Comparison of ENCODE assay signal across 16 cellular contexts in genomic region chr3:65020780-65021179, GRCh38.
A peak's percentile ranks its signal among the peaks of the same experiment; 100 is the strongest.
DNase-seq lines count a peak whose midpoint lies in the region; ATAC-seq and TF ChIP-seq lines count a peak whose summit lies in the region.
"Had no signal": no experiment of that assay in that cellular context is flagged by ENCODE, and none has a peak within 500 bp of the region (broad histone marks: within the 10 kb centered on the region; RNA-seq: fewer than 3 reads in every experiment).

No MANE protein-coding gene starts in this region.

- no peak overlapping the region for H2AK9ac ChIP-seq in IMR-90 (replicated peaks; ENCODE audit: low read depth, low read length, poor library complexity)

- TF ChIP-seq CTCF in IMR-90 (conservative IDR thresholded peaks at IDR 0.05; ENCODE audit: low read depth, low read length) (no peak), nephron (IDR thresholded peaks at IDR 0.05; ENCODE audit: unreplicated experiment in 3 of 3) (no peak), vagina (IDR thresholded peaks at IDR 0.05) (no peak)

- POLR2A ChIA-PET in IMR-90 (lab: Charles Lee; ENCODE audit: unreplicated experiment): interaction anchor here (0.7 kb wide), 1 partner anchor 15 kb away, joined by 4 read pairs; no protein-coding TSS in a partner anchor

- H3K4me3 ChIP-seq in IMR-90 (ENCODE audit: insufficient read depth, low read depth, low read length): no peak overlapping the region
- no peak overlapping the region for H3K4me3 ChIP-seq in vagina
- H3K4me3 ChIP-seq: HAP-1 had no signal

- H2BK120ac ChIP-seq in IMR-90 (ENCODE audit: low read depth, low read length): no peak overlapping the region

- H3K4me3 Mint-ChIP-seq in nephron: no peak overlapping the region
- H3K4me3 Mint-ChIP-seq: B cell; CD4-positive, CD25-positive, alpha-beta regulatory T cell had no signal

- H3K27ac ChIP-seq in IMR-90 (ENCODE audit: insufficient read depth, low read length) (no peak overlapping the region), vagina (peak overlapping the region; percentile 29)

- no peak overlapping the region for H2AFZ ChIP-seq in IMR-90 (replicated peaks; ENCODE audit: low read length, poor library complexity)

- dilution Hi-C loops in IMR-90 (cut with HindIII; ENCODE audit: low sequenced_read_pairs, unreplicated experiment): no loop called here

- TF ChIP-seq POLR2A in IMR-90 (IDR thresholded peaks at IDR 0.05; ENCODE audit: low read depth, low read length) (no peak), vagina (IDR thresholded peaks at IDR 0.05) (no peak)

- DNase-seq in IMR-90: no peak
- DNase-seq in dermis blood vessel endothelial cell: peak; percentile 10
- DNase-seq in vagina (ENCODE audit: extremely low spot score in 2 of 2): no peak
- no peak for DNase-seq in cortex of kidney (lab: John Stamatoyannopoulos, UW)
- DNase-seq: CD4-positive, CD25-positive, alpha-beta regulatory T cell; KG1; NCI-H146; NCI-H2081 treated with DMSO at 0.1 percent for 48 hours; NCI-H2227 treated with DMSO at 0.1 percent for 48 hours; NCI-H524 had no signal

- no peak overlapping the region for H4K91ac ChIP-seq in IMR-90 (ENCODE audit: insufficient read depth, low read depth, low read length)

- no peak overlapping the region for H3K4me2 ChIP-seq in IMR-90 (ENCODE audit: low read depth, low read length)

- no peak for TF ChIP-seq RAD21 in IMR-90 (IDR thresholded peaks at IDR 0.05; ENCODE audit: low read length)

- H3K14ac ChIP-seq in IMR-90 (replicated peaks; ENCODE audit: low read depth, low read length): no peak overlapping the region

- H3K4ac ChIP-seq in IMR-90 (ENCODE audit: low read depth, low read length): no peak overlapping the region

- H2BK15ac ChIP-seq in IMR-90 (ENCODE audit: low read depth, low read length): no peak overlapping the region

- no peaks in the 10 kb centered on the region for H3K27me3 Mint-ChIP-seq in nephron (ENCODE audit: low read depth)
- H3K27me3 Mint-ChIP-seq: B cell; CD4-positive, CD25-positive, alpha-beta regulatory T cell had no signal

- intact Hi-C loops in IMR-90 (cut with micrococcal nuclease) (no loop called here), vagina (cut with DNase I) (no loop called here)

- no peak overlapping the region for H3K23ac ChIP-seq in IMR-90 (ENCODE audit: low read depth, low read length)

- no peaks in the 10 kb centered on the region for H3K9me3 Mint-ChIP-seq in nephron

- H3K27ac Mint-ChIP-seq in nephron: peak overlapping the region; percentile 92 to 96 (median 95)
- H3K27ac Mint-ChIP-seq: B cell had no signal

- H3K9ac ChIP-seq in IMR-90 (ENCODE audit: low read depth, low read length): no peak overlapping the region

- no peak overlapping the region for H2AK5ac ChIP-seq in IMR-90 (ENCODE audit: low read depth, low read length)

- H3K4me1 ChIP-seq in IMR-90 (ENCODE audit: control insufficient read depth, insufficient read depth, low read length) (no peaks in the 10 kb centered on the region), vagina (peaks cover 26% of the 10 kb centered on the region)
- H3K4me1 ChIP-seq: HAP-1 had no signal

- H3K18ac ChIP-seq in IMR-90 (ENCODE audit: low read depth, low read length): no peak overlapping the region

- 0 out of 2 replicates have a peak, but pooled peaks cover under 1% of the 10 kb centered on the region for H3K27me3 ChIP-seq in IMR-90 (ENCODE audit: control insufficient read depth, insufficient read depth, low read length)
- H3K27me3 ChIP-seq in vagina: no peaks in the 10 kb centered on the region

- no peak overlapping the region for H4K8ac ChIP-seq in IMR-90 (ENCODE audit: low read depth in 2 of 2, low read length in 2 of 2)

- no peaks in the 10 kb centered on the region for H3K36me3 Mint-ChIP-seq in nephron (ENCODE audit: low read depth)
- H3K36me3 Mint-ChIP-seq: CD4-positive, CD25-positive, alpha-beta regulatory T cell had no signal

- H3K9me1 ChIP-seq in IMR-90 (ENCODE audit: insufficient read depth, low read length): no peaks in the 10 kb centered on the region

- BruUV-seq in IMR-90 (replicated peaks; lab: Mats Ljungman, UMichigan): no TSS peak

- H3K36me3 ChIP-seq in IMR-90 (ENCODE audit: control insufficient read depth, insufficient read depth, low read length): no peaks in the 10 kb centered on the region
- H3K36me3 ChIP-seq in vagina: no peaks in the 10 kb centered on the region
- H3K36me3 ChIP-seq: HAP-1 had no signal

- WGBS in IMR-90 (ENCODE audit: extremely low coverage in 2 of 2, insufficient read length in 1 of 2), 2 experiments: no CpG with 5 or more reads among the region's 3 CpGs

- no peak for ATAC-seq in IMR-90 (ENCODE audit: low read depth)
- ATAC-seq in HG03442 (IDR thresholded peaks at IDR 0.05; ENCODE audit: unreplicated experiment): no peak
- no peak for ATAC-seq in HG02938 (IDR thresholded peaks at IDR 0.05; ENCODE audit: unreplicated experiment)
- ATAC-seq: Right ventricle myocardium inferior had no signal

- CTCF ChIA-PET in IMR-90 (lab: Yijun Ruan, JAX): no interaction called here

- peaks cover 63% of the 10 kb centered on the region for H3K4me1 Mint-ChIP-seq in nephron
- H3K4me1 Mint-ChIP-seq: B cell; CD4-positive, CD25-positive, alpha-beta regulatory T cell had no signal

- no peaks in the 10 kb centered on the region for H3K9me3 ChIP-seq in IMR-90 (ENCODE audit: control insufficient read depth, insufficient read depth, low read length)
- no peaks in the 10 kb centered on the region for H3K9me3 ChIP-seq in vagina
- H3K9me3 ChIP-seq: HAP-1 had no signal

- H4K5ac ChIP-seq in IMR-90 (ENCODE audit: low read depth, low read length): no peak overlapping the region

- in situ Hi-C loops in IMR-90 (cut with MboI; ENCODE audit: low sequenced_read_pairs): no loop called here

- H4K20me1 ChIP-seq in IMR-90 (ENCODE audit: insufficient read depth, low read length): no peaks in the 10 kb centered on the region

- no peak overlapping the region for H2BK5ac ChIP-seq in IMR-90 (ENCODE audit: low read depth, low read length, poor library complexity, severe bottlenecking)

- H2BK20ac ChIP-seq in IMR-90 (ENCODE audit: low read depth, low read length): no peak overlapping the region

- no peak overlapping the region for H3K56ac ChIP-seq in IMR-90 (ENCODE audit: extremely low read depth, insufficient read depth, low read length)

- no peaks in the 10 kb centered on the region for H3K79me1 ChIP-seq in IMR-90 (ENCODE audit: low read depth in 1 of 2, low read length in 2 of 2)

TF ChIP-seq in IMR-90, 13 proteins besides CTCF, POLR2A, EP300 and RAD21:
- TF ChIP-seq ELK1 (IDR thresholded peaks at IDR 0.05; ENCODE audit: borderline replicate concordance, low read depth, low read length) (no peak), MAFK (IDR thresholded peaks at IDR 0.05; ENCODE audit: low read depth, low read length) (peak; percentile 93)
